In the genomic region with DNA sequence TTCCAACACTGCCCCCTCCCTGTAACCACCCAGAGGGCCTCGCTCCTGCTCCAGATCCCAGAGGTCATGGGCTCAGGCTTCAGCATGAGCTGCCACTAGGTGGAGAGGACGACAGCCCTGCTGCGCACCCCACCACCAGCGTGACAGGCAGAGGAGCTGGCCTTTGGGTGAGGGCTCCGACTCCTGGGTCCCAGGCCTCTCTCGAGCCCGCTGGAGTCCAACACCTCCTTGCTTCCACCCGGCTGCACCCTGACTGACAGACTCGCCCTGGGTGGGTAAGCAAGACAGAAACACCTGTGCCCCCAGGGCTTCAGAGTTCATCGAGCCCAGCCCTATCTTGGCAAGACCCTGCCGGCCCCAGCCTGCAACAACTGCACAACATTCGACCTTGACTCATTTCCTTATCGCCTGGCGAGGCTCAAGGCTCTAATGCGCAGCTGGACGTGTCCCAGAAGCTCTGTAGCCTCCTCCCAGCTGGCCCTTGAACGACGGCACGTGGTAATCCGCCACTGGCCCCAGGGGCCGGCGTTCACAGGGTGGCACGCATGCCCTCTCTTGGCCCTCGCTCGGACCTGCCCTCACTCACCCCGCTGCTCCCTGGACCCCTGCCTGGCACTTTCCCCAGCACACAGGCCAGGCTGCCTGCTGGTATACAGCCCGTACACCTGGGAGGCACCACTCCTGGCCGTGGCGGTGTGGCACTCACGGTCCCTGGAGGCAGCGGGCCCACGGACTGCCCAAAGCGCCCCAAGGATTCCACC, we compare ENCODE assay signal across 9 cellular contexts. TPM values are rescaled to one million over a fixed set of nuclear protein-coding genes. Genes with fewer than 3 reads are reported as not detected.
DNase-seq lines count a peak whose midpoint lies in the region; ATAC-seq and TF ChIP-seq lines count a peak whose summit lies in the region.
"Had no signal": no experiment of that assay in that cellular context is flagged by ENCODE, and none has a peak within 500 bp of the region (broad histone marks: within the 10 kb centered on the region; RNA-seq: fewer than 3 reads in every experiment).

No MANE protein-coding gene starts in this region.

- H3K27ac Mint-ChIP-seq in activated T-cell treated with anti-CD3 and anti-CD28 coated beads, Interleukin-2, amount 50 U/mL, for 72 hours, result no peak overlapping the region
- H3K27ac Mint-ChIP-seq in type B pancreatic cell, result no peak overlapping the region

- 12 to 30% methylated on average over 13 to 33 of the region's 33 CpGs for WGBS in body of pancreas, 2 donors

- no peak overlapping the region for H3K4me3 Mint-ChIP-seq in activated T-cell treated with anti-CD3 and anti-CD28 coated beads, Interleukin-2, amount 50 U/mL, for 72 hours
- no peak overlapping the region for H3K4me3 Mint-ChIP-seq in type B pancreatic cell

- peaks cover 95% of the 10 kb centered on the region for H3K4me1 ChIP-seq in body of pancreas

- no peaks in the 10 kb centered on the region for H3K9me3 ChIP-seq in body of pancreas

- H3K36me3 ChIP-seq in body of pancreas (replicated peaks in 1 of 2; ENCODE audit: insufficient read depth in 1 of 2, low read depth in 2 of 2), result no peaks in the 10 kb centered on the region

- H3K27me3 ChIP-seq in body of pancreas, result no peaks in the 10 kb centered on the region

- peak overlapping the region; percentile 72 to 89 (median 82) for H3K27ac ChIP-seq in body of pancreas

- H3K4me3 ChIP-seq in body of pancreas, result no peak overlapping the region

- ATAC-seq in activated T-cell treated with anti-CD3 and anti-CD28 coated beads, Interleukin-2, amount 50 U/mL, for 72 hours (replicated peaks in 1 of 2), result no peak
- peak; percentile 77 for ATAC-seq in body of pancreas
- peak; percentile 62 for ATAC-seq in left lobe of liver
- ATAC-seq in GM19395 (IDR thresholded peaks at IDR 0.05; ENCODE audit: unreplicated experiment), result no peak

- peaks cover 19% of the 10 kb centered on the region for H3K27me3 Mint-ChIP-seq in activated T-cell treated with anti-CD3 and anti-CD28 coated beads, Interleukin-2, amount 50 U/mL, for 72 hours (ENCODE audit: low read depth)
- H3K27me3 Mint-ChIP-seq in type B pancreatic cell, result no peaks in the 10 kb centered on the region

- DNase-seq in activated T-cell treated with anti-CD3 and anti-CD28 coated beads, Interleukin-2, amount 50 U/mL, for 1 hour, result peak; percentile 29
- DNase-seq in activated T-cell treated with anti-CD3 and anti-CD28 coated beads, Interleukin-2, amount 50 U/mL, for 72 hours, result no peak
- peak; percentile 93 to 96 (median 95) for DNase-seq in body of pancreas
- DNase-seq in left lobe of liver (ENCODE audit: low spot score), result peak; percentile 98
- DNase-seq in type B pancreatic cell (ENCODE audit: extremely low spot score, unreplicated experiment), result no peak
- DNase-seq in AML-193 (lab: John Stamatoyannopoulos, UW), result no peak
- DNase-seq in NCI-H146 (lab: John Stamatoyannopoulos, UW), result no peak
- DNase-seq: NCI-H510A had no signal

- no peaks in the 10 kb centered on the region for H3K9me3 Mint-ChIP-seq in activated T-cell treated with anti-CD3 and anti-CD28 coated beads, Interleukin-2, amount 50 U/mL, for 72 hours
- no peaks in the 10 kb centered on the region for H3K9me3 Mint-ChIP-seq in type B pancreatic cell

- TF ChIP-seq POLR2A in body of pancreas (IDR thresholded peaks at IDR 0.05), result peak in 2 of 3 donors; percentile 59 to 60

- peaks cover 5 to 18% of the 10 kb centered on the region in 2 donors for H3K36me3 Mint-ChIP-seq in activated T-cell treated with anti-CD3 and anti-CD28 coated beads, Interleukin-2, amount 50 U/mL, for 72 hours (ENCODE audit: insufficient read depth in 2 of 2)
- H3K36me3 Mint-ChIP-seq in type B pancreatic cell, result peaks cover 22% of the 10 kb centered on the region

- peaks cover 23% of the 10 kb centered on the region for H3K4me1 Mint-ChIP-seq in activated T-cell treated with anti-CD3 and anti-CD28 coated beads, Interleukin-2, amount 50 U/mL, for 72 hours (ENCODE audit: low read depth)
- peaks cover 23% of the 10 kb centered on the region for H3K4me1 Mint-ChIP-seq in type B pancreatic cell (ENCODE audit: unreplicated experiment)

- TF ChIP-seq CTCF in body of pancreas (IDR thresholded peaks at IDR 0.05) (peak in 5 of 7 experiments; percentile 35 to 67 (median 44)), type B pancreatic cell (conservative IDR thresholded peaks at IDR 0.05) (peak; percentile 43)

- intact Hi-C loops in body of pancreas (cut with DNase I), result no loop called here

RNA-seq across cellular contexts. Expression of a gene that starts 28.0 kb away (rescaled TPM):
- 10 to 100 TPM; 28.8 to 37.4 TPM for total RNA-seq in activated T-cell treated with anti-CD3 and anti-CD28 coated beads, Interleukin-2, amount 50 U/mL, for 72 hours
- total RNA-seq in body of pancreas (10 to 100 TPM; 18.7 to 46.8 TPM), left lobe of liver (6.6 TPM), type B pancreatic cell (ENCODE audit: low replicate concordance) (32.4 and 43.6 TPM in 2 replicates)

RNA-seq across cellular contexts. Expression of a gene that starts 32.6 kb away (rescaled TPM):
- total RNA-seq in activated T-cell treated with anti-CD3 and anti-CD28 coated beads, Interleukin-2, amount 50 U/mL, for 72 hours, result 10 to 100 TPM; 20.0 to 28.1 TPM
- 100 to 1,000 TPM; 111 to 183 TPM for total RNA-seq in body of pancreas
- 35.2 TPM for total RNA-seq in left lobe of liver
- 40.5 and 45.5 TPM in 2 replicates for total RNA-seq in type B pancreatic cell (ENCODE audit: low replicate concordance)

Comparison
In these comparisons a context has a peak if more than half of its experiments do, and no peak if none do; other contexts are left out.
1. DNase-seq: peak in activated T-cell treated with anti-CD3 and anti-CD28 coated beads, Interleukin-2, amount 50 U/mL, for 1 hour (single experiment), body of pancreas (4 of 4) and left lobe of liver (single experiment); none in activated T-cell treated with anti-CD3 and anti-CD28 coated beads, Interleukin-2, amount 50 U/mL, for 72 hours (0 of 2), type B pancreatic cell (single experiment), AML-193 (0 of 2) and NCI-H146 (single experiment).
2. ATAC-seq: peak in body of pancreas (single experiment) and left lobe of liver (single experiment); none in activated T-cell treated with anti-CD3 and anti-CD28 coated beads, Interleukin-2, amount 50 U/mL, for 72 hours (0 of 2) and GM19395 (single experiment).